ENCODE assay signal across 8 cellular contexts in genomic region chr12:89166525-89166934, GRCh38.
DNase-seq lines count a peak whose midpoint lies in the region; ATAC-seq and TF ChIP-seq lines count a peak whose summit lies in the region.

No MANE protein-coding gene starts in this region.

- H3K4me1 Mint-ChIP-seq in stimulated activated naive CD8-positive, alpha-beta T cell treated with anti-CD3 and anti-CD28 coated beads, Interleukin-15, amount 100 ng/mL, for 72 hours: peaks cover 37% of the 10 kb centered on the region

- no peaks in the 10 kb centered on the region for H3K9me3 Mint-ChIP-seq in stimulated activated naive CD8-positive, alpha-beta T cell treated with anti-CD3 and anti-CD28 coated beads, Interleukin-15, amount 100 ng/mL, for 72 hours

- H3K4me3 Mint-ChIP-seq in stimulated activated naive CD8-positive, alpha-beta T cell treated with anti-CD3 and anti-CD28 coated beads, Interleukin-15, amount 100 ng/mL, for 72 hours: peak overlapping the region in 1 of 2 donors; percentile 9

- no peaks in the 10 kb centered on the region for H4K20me1 ChIP-seq in hepatocyte (ENCODE audit: insufficient read depth, poor library complexity, severe bottlenecking)

- H3K9me3 ChIP-seq in hepatocyte (ENCODE audit: low read depth): no peaks in the 10 kb centered on the region

- WGBS in hepatocyte (ENCODE audit: low lambda C conversion rate, missing lambda C conversion rate): 81% methylated on average over 1 of the region's 1 CpG

- no peak overlapping the region for H2AFZ ChIP-seq in hepatocyte

- no peak for DNase-seq in stimulated activated naive CD8-positive, alpha-beta T cell treated with anti-CD3 and anti-CD28 coated beads, Interleukin-15, Interleukin-2, amounts not matched to agents 100 U/mL and 50 U/mL, for 24 hours
- DNase-seq in stimulated activated naive CD8-positive, alpha-beta T cell treated with anti-CD3 and anti-CD28 coated beads, Interleukin-15, amount 100 ng/mL, for 72 hours: no peak
- DNase-seq in astrocyte of the spinal cord (ENCODE audit: low read depth, low spot score): peak; percentile 85
- peak; percentile 24 for DNase-seq in putamen (ENCODE audit: low spot score)
- no peak for DNase-seq in iPS-NIHi7 (ENCODE audit: extremely low spot score)
- DNase-seq in NCI-H128 (lab: John Stamatoyannopoulos, UW; ENCODE audit: unreplicated experiment): no peak
- DNase-seq in hepatocyte (ENCODE audit: low spot score): no peak

- H3K27ac ChIP-seq in hepatocyte: no peak overlapping the region

- no peaks in the 10 kb centered on the region for H3K9me2 ChIP-seq in hepatocyte (replicated peaks; ENCODE audit: insufficient read depth)

- no peak overlapping the region for H3K4me2 ChIP-seq in hepatocyte

- H3K27ac Mint-ChIP-seq in stimulated activated naive CD8-positive, alpha-beta T cell treated with anti-CD3 and anti-CD28 coated beads, Interleukin-15, amount 100 ng/mL, for 72 hours: peak overlapping the region in 1 of 2 donors; percentile 67

- peak; percentile 19 for ATAC-seq in stimulated activated naive CD8-positive, alpha-beta T cell treated with anti-CD3 and anti-CD28 coated beads, Interleukin-15, Interleukin-2, amounts not matched to agents 100 U/mL and 50 U/mL, for 24 hours
- no peak for ATAC-seq in stimulated activated naive CD8-positive, alpha-beta T cell treated with anti-CD3 and anti-CD28 coated beads, Interleukin-15, amount 100 ng/mL, for 72 hours
- ATAC-seq in HG03354 (IDR thresholded peaks at IDR 0.05; ENCODE audit: poor library complexity, severe bottlenecking, unreplicated experiment): peak; percentile 97

- TF ChIP-seq CTCF in astrocyte of the spinal cord (IDR thresholded peaks at IDR 0.05; ENCODE audit: low read depth, low read length): no peak
- no peak for TF ChIP-seq CTCF in hepatocyte (IDR thresholded peaks at IDR 0.05; ENCODE audit: poor library complexity)

- H3K27me3 ChIP-seq in hepatocyte: no peaks in the 10 kb centered on the region

- H3K27me3 Mint-ChIP-seq in stimulated activated naive CD8-positive, alpha-beta T cell treated with anti-CD3 and anti-CD28 coated beads, Interleukin-15, amount 100 ng/mL, for 72 hours: no peaks in the 10 kb centered on the region

- peaks cover 17% of the 10 kb centered on the region for H3K4me1 ChIP-seq in hepatocyte (ENCODE audit: insufficient read depth)

- no peaks in the 10 kb centered on the region for H3K36me3 ChIP-seq in hepatocyte (replicated peaks; ENCODE audit: insufficient read depth, low read depth)

- in situ Hi-C loops in astrocyte of the spinal cord (cut with HindIII; ENCODE audit: low sequenced_read_pairs): no loop called here

- no peaks in the 10 kb centered on the region for H3K79me2 ChIP-seq in hepatocyte

- H3K4me3 ChIP-seq in astrocyte of the spinal cord (ENCODE audit: low read depth, low read length): no peak overlapping the region
- no peak overlapping the region for H3K4me3 ChIP-seq in hepatocyte

Comparison
In these comparisons a context has a peak if more than half of its experiments do, and no peak if none do; other contexts are left out.
1. DNase-seq: peak in astrocyte of the spinal cord (single experiment) and putamen (single experiment); none in stimulated activated naive CD8-positive, alpha-beta T cell treated with anti-CD3 and anti-CD28 coated beads, Interleukin-15, Interleukin-2, amounts not matched to agents 100 U/mL and 50 U/mL, for 24 hours (single experiment), stimulated activated naive CD8-positive, alpha-beta T cell treated with anti-CD3 and anti-CD28 coated beads, Interleukin-15, amount 100 ng/mL, for 72 hours (0 of 2), iPS-NIHi7 (single experiment), NCI-H128 (single experiment) and hepatocyte (single experiment).